ENCODE assay signal across 1 cellular context in genomic region chr3:75433295-75433694, GRCh38.
TF ChIP-seq lines count a peak whose summit lies in the region.

No MANE protein-coding gene starts in this region.

TF ChIP-seq in K562, 482 proteins besides CTCF, POLR2A, EP300 and RAD21:
- peak; percentile 40 for TF ChIP-seq RBM25 (IDR thresholded peaks at IDR 0.05; ENCODE audit: low read depth, low read length, severe bottlenecking)
- TF ChIP-seq BCOR (IDR thresholded peaks at IDR 0.05): peak; percentile 40; the same call in 1 of the 2 replicates
- 0 out of 2 replicates have a peak, but pooled peaks have one; percentile 5 for TF ChIP-seq SMARCE1 (IDR thresholded peaks at IDR 0.05)
- TF ChIP-seq KDM1A (IDR thresholded peaks at IDR 0.05): peak; percentile 21 to 31; a peak in 3 of 4 replicates
